Comparison of ENCODE assay signal across 10 cellular contexts in genomic region chr1:223504741-223505140, GRCh38.
DNase-seq lines count a peak whose midpoint lies in the region; ATAC-seq and TF ChIP-seq lines count a peak whose summit lies in the region.
"Had no signal": no experiment of that assay in that cellular context is flagged by ENCODE, and none has a peak within 500 bp of the region (broad histone marks: within the 10 kb centered on the region; RNA-seq: fewer than 3 reads in every experiment).

No MANE protein-coding gene starts in this region.

- H3K4me3 ChIP-seq in HFF-Myc (replicated peaks; ENCODE audit: low read depth, low read length) (no peak overlapping the region), upper lobe of right lung (no peak overlapping the region)
- H3K4me3 ChIP-seq: GM12878 had no signal

- H3K27me3 ChIP-seq in upper lobe of right lung = no peaks in the 10 kb centered on the region

- TF ChIP-seq CTCF in HFF-Myc (IDR thresholded peaks at IDR 0.05; ENCODE audit: low read depth, low read length, missing control alignments) = no peak
- TF ChIP-seq CTCF in RWPE1 (conservative IDR thresholded peaks at IDR 0.05; ENCODE audit: low read depth) = no peak
- no peak for TF ChIP-seq CTCF in upper lobe of right lung (IDR thresholded peaks at IDR 0.05)

- H3K27ac ChIP-seq in RWPE1 (peak overlapping the region; percentile 57), upper lobe of right lung (no peak overlapping the region)

- CTCF ChIA-PET in RWPE1 (lab: Yijun Ruan, JAX) = interaction anchor here (0.6 kb wide), 1 partner anchor 1116 kb away, joined by 3 read pairs; no protein-coding TSS in a partner anchor

- POLR2A ChIA-PET in RWPE1 (lab: Yijun Ruan, JAX; ENCODE audit: low non-redundant PET) = no interaction called here

- intact Hi-C loops in upper lobe of right lung (cut with DNase I) = no loop called here

- DNase-seq in HFF-Myc (ENCODE audit: extremely low read depth, low read depth) (peak; percentile 32), RWPE1 (ENCODE audit: low spot score) (peak; percentile 92), fibroblast of the conjunctiva (ENCODE audit: low read depth) (peak; percentile 5), upper lobe of right lung (no peak)
- DNase-seq in stimulated activated naive CD4-positive, alpha-beta T cell treated with Interleukin-2 at 50 U/mL for 16 hours (lab: John Stamatoyannopoulos, UW) = no peak
- DNase-seq: mesenchymal stem cell, NCI-H345 had no signal

- no peaks in the 10 kb centered on the region for H3K9me3 ChIP-seq in upper lobe of right lung

- no peaks in the 10 kb centered on the region for H3K4me1 ChIP-seq in upper lobe of right lung

- no peaks in the 10 kb centered on the region for H3K36me3 ChIP-seq in upper lobe of right lung

- ATAC-seq in upper lobe of right lung (peak; percentile 63), HG03045 (IDR thresholded peaks at IDR 0.05; ENCODE audit: unreplicated experiment) (no peak), HG03135 (IDR thresholded peaks at IDR 0.05; ENCODE audit: unreplicated experiment) (no peak)
- ATAC-seq: GM12878 had no signal

Comparison
In these comparisons a context has a peak if more than half of its experiments do, and no peak if none do; other contexts are left out.
1. DNase-seq: peak in HFF-Myc (single experiment), RWPE1 (single experiment) and fibroblast of the conjunctiva (single experiment); none in upper lobe of right lung (single experiment) and stimulated activated naive CD4-positive, alpha-beta T cell treated with Interleukin-2 at 50 U/mL for 16 hours (single experiment).